34 cellular contexts compared by ENCODE assay signal in genomic region chr14:28913056-28913455, GRCh38.
"Had no signal": no experiment of that assay in that cellular context is flagged by ENCODE, and none has a peak within 500 bp of the region (broad histone marks: within the 10 kb centered on the region; RNA-seq: fewer than 3 reads in every experiment).

No MANE protein-coding gene starts in this region.

- H3K4me3 ChIP-seq: MG63 had no signal

- H3K27me3 ChIP-seq: MG63 had no signal

- DNase-seq: Karpas-422, Kasumi-1, MG63, MM.1S, MV-4-11, NCI-H1048, NCI-H1092, NCI-H1092 treated with DMSO at 0.1 percent for 48 hours, NCI-H1105, NCI-H1105 treated with DMSO at 0.1 percent for 48 hours, NCI-H1417, NCI-H1417 treated with DMSO at 0.1 percent for 48 hours, NCI-H1436, NCI-H1436 treated with DMSO at 0.1 percent for 48 hours, NCI-H146, NCI-H1694, NCI-H1694 treated with DMSO at 0.1 percent for 48 hours, NCI-H187, NCI-H187 treated with DMSO at 0.1 percent for 48 hours, NCI-H1930, NCI-H2029, NCI-H2029 treated with DMSO at 0.1 percent for 48 hours, NCI-H2081, NCI-H2081 treated with DMSO at 0.1 percent for 48 hours, NCI-H2107, NCI-H2171, NCI-H2171 treated with DMSO at 0.1 percent for 48 hours, NCI-H2227 treated with DMSO at 0.1 percent for 48 hours, NCI-H226, NCI-H345, NCI-H446, NCI-H446 treated with DMSO at 0.1 percent for 48 hours, NCI-H510A, NCI-H510A treated with DMSO at 0.1 percent for 48 hours had no signal

- H3K9me3 ChIP-seq: MG63 had no signal

- H3K36me3 ChIP-seq: MG63 had no signal
